In genomic region chr6:33206027-33206863, GRCh38 we compare ENCODE assay signal across 2 cellular contexts.
TF ChIP-seq lines count a peak whose summit lies in the region.

No MANE protein-coding gene starts in this region.

TF ChIP-seq in A549, 52 proteins besides CTCF, POLR2A, EP300 and RAD21:
- no peak for TF ChIP-seq TP53 (CRISPR knock-in tag; IDR thresholded peaks at IDR 0.05)
- TF ChIP-seq SREBF2 (IDR thresholded peaks at IDR 0.05), result no peak
- TF ChIP-seq CEBPB (IDR thresholded peaks at IDR 0.05), result no peak
- TF ChIP-seq USF2 (IDR thresholded peaks at IDR 0.05), result no peak
- TF ChIP-seq ZFP36 (IDR thresholded peaks at IDR 0.05; ENCODE audit: borderline replicate concordance, partially characterized antibody), result no peak
- no peak for TF ChIP-seq E2F6 (IDR thresholded peaks at IDR 0.05; ENCODE audit: borderline replicate concordance, low read depth)
- no peak for TF ChIP-seq ZSCAN20 (CRISPR knock-in tag; IDR thresholded peaks at IDR 0.05)
- TF ChIP-seq GATA3 (IDR thresholded peaks at IDR 0.05; ENCODE audit: borderline replicate concordance), result no peak
- no peak for TF ChIP-seq NPAS2 (CRISPR knock-in tag; IDR thresholded peaks at IDR 0.05; ENCODE audit: borderline replicate concordance)
- TF ChIP-seq HOXA7 (CRISPR knock-in tag; IDR thresholded peaks at IDR 0.05), result no peak
- TF ChIP-seq NR3C1 (IDR thresholded peaks at IDR 0.05), result no peak
- TF ChIP-seq TFCP2L1 (CRISPR knock-in tag; IDR thresholded peaks at IDR 0.05), result no peak
- TF ChIP-seq KDM1A (IDR thresholded peaks at IDR 0.05; ENCODE audit: low read depth), result no peak

TF ChIP-seq in HepG2, 621 proteins besides CTCF, POLR2A, EP300 and RAD21:
- TF ChIP-seq ZNF574 (CRISPR knock-in tag; IDR thresholded peaks at IDR 0.05) (0 out of 2 replicates have a peak, but pooled peaks have one; percentile 15), SSRP1 (CRISPR knock-in tag; IDR thresholded peaks at IDR 0.05) (0 out of 2 replicates have a peak, but pooled peaks have one; percentile 26), ZNF543 (CRISPR knock-in tag; IDR thresholded peaks at IDR 0.05) (no peak), TFDP2 (CRISPR knock-in tag; IDR thresholded peaks at IDR 0.05) (no peak), TFDP1 (CRISPR knock-in tag; IDR thresholded peaks at IDR 0.05; ENCODE audit: borderline replicate concordance) (no peak), ZNF224 (CRISPR knock-in tag; IDR thresholded peaks at IDR 0.05) (no peak), TEAD3 (CRISPR knock-in tag; optimal IDR thresholded peaks at IDR 0.05; ENCODE audit: borderline replicate concordance) (peak; percentile 37), ZBTB42 (CRISPR knock-in tag; IDR thresholded peaks at IDR 0.05) (no peak), NR1H2 (CRISPR knock-in tag; IDR thresholded peaks at IDR 0.05; ENCODE audit: borderline replicate concordance, low read depth) (no peak), SP4 (CRISPR knock-in tag; IDR thresholded peaks at IDR 0.05) (0 out of 2 replicates have a peak, but pooled peaks have one; percentile 17), ZNF709 (CRISPR knock-in tag; IDR thresholded peaks at IDR 0.05) (0 out of 2 replicates have a peak, but pooled peaks have one; percentile 34), PITX1 (CRISPR knock-in tag; IDR thresholded peaks at IDR 0.05) (no peak), ZNF740 (CRISPR knock-in tag; IDR thresholded peaks at IDR 0.05) (peak; percentile 81), MNT (IDR thresholded peaks at IDR 0.05) (no peak), NCOA1 (CRISPR knock-in tag; IDR thresholded peaks at IDR 0.05) (no peak), ZNF567 (CRISPR knock-in tag; IDR thresholded peaks at IDR 0.05; ENCODE audit: borderline replicate concordance) (no peak), KMT2B (CRISPR knock-in tag; IDR thresholded peaks at IDR 0.05) (no peak), MZF1 (CRISPR knock-in tag; IDR thresholded peaks at IDR 0.05; ENCODE audit: borderline replicate concordance) (no peak)
